ENCODE assay signal across 8 cellular contexts in the genomic region with DNA sequence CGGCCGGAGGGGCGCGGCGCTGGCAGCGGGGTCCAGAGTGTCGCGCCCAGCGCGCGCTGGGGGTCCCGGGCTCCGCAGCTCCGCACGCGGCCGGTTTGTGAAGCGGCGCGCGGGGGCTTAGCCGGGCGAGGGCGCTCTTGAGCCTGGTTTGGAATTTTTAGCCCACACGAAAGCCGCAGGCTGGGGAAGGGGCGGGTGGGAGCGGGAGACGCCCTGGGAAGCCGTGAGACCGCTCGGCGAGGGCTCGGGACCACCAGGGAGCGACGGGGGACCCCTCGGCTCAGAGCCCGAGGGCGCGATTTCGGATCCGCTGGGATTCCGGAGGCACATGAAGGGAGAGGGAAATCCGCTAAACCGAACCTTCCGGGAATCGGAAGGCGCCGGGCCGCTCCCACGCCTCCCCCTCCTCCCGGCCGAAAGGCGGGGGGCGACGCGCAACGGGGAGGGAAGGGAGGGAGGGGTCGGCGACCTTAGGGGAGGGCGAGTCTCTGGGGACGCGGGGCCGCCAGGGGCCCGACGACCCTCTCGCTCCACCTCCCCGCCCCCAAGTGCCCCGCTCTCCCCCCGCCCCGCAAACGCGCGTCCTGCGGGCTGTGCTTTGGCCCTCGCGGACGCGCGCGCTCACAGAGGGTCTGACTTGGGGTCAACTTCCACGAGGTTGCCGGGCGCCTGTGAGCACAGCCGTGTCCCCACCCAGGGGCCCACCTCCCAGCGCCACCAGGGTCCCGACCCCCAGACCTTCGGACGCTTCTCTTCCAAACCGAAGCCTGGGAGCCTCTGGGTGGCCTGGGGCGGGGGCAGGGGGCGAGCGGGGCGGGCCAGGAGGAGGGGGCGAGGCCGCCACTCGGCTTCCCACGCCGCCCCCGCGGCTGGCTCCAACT. TPM values are rescaled to one million over a fixed set of nuclear protein-coding genes. Genes with fewer than 3 reads are reported as not detected.
DNase-seq lines count a peak whose midpoint lies in the region; ATAC-seq and TF ChIP-seq lines count a peak whose summit lies in the region.

No MANE protein-coding gene starts in this region.

- TF ChIP-seq CTCF in NB4 (IDR thresholded peaks at IDR 0.05; ENCODE audit: low read depth, low read length), result peak; percentile 68

- H3K4me3 ChIP-seq in NB4 (ENCODE audit: low read depth, low read length), result peak overlapping the region; percentile 43

- ATAC-seq in GM19023 (IDR thresholded peaks at IDR 0.05; ENCODE audit: unreplicated experiment), result no peak
- ATAC-seq in HG03095 (IDR thresholded peaks at IDR 0.05; ENCODE audit: unreplicated experiment), result no peak

- peak; percentile 87 for DNase-seq in ELF-1 (ENCODE audit: low read depth, low spot score)
- DNase-seq in NB4 (ENCODE audit: low read depth), result peak; percentile 81
- DNase-seq in activated CD4-positive, alpha-beta T cell treated with anti-CD3 and anti-CD28 coated beads for 4 hours, result peak; percentile 32 to 50
- DNase-seq in effector CD8-positive, alpha-beta T cell (lab: John Stamatoyannopoulos, UW), result peak; percentile 29
- peak; percentile 64 to 80 for DNase-seq in lung microvascular endothelial cell (ENCODE audit: low read depth in 2 of 2)
- DNase-seq in stimulated activated CD8-positive, alpha-beta memory T cell treated with anti-CD3 and anti-CD28 coated beads, Interleukin-12 subunit alpha, Interleukin-12 subunit beta, amount 100 ng/mL, for 1 hour (ENCODE audit: low read depth), result peak; percentile 8

- TF ChIP-seq POLR2A in NB4 (IDR thresholded peaks at IDR 0.05; ENCODE audit: extremely low read depth, insufficient read length), result no peak

RNA-seq across cellular contexts. Expression of gene ELFN1, which starts 5.1 kb away (rescaled TPM):
- total RNA-seq in lung microvascular endothelial cell, result under 0.01 and 0.44 TPM in 2 replicates

Comparison
In these comparisons a context has a peak if more than half of its experiments do, and no peak if none do; other contexts are left out.
1. DNase-seq: peak in every context shown above with its lines; median percentile 87 in ELF-1; 81 in NB4; 72 in lung microvascular endothelial cell; 41 in activated CD4-positive, alpha-beta T cell treated with anti-CD3 and anti-CD28 coated beads for 4 hours; 29 in effector CD8-positive, alpha-beta T cell; 8 in stimulated activated CD8-positive, alpha-beta memory T cell treated with anti-CD3 and anti-CD28 coated beads, Interleukin-12 subunit alpha, Interleukin-12 subunit beta, amount 100 ng/mL, for 1 hour.